Comparison of ENCODE assay signal across 5 cellular contexts in genomic region chr3:11976976-11977375, GRCh38. TPM values are rescaled to one million over a fixed set of nuclear protein-coding genes. Genes with fewer than 3 reads are reported as not detected.
"Had no signal": no experiment of that assay in that cellular context is flagged by ENCODE, and none has a peak within 500 bp of the region (broad histone marks: within the 10 kb centered on the region; RNA-seq: fewer than 3 reads in every experiment).

No MANE protein-coding gene starts in this region.

- H3K4me3 ChIP-seq: GM23338 had no signal

- H3K4me3 Mint-ChIP-seq: GM23338, H9 had no signal

- H3K27ac Mint-ChIP-seq: GM23338 had no signal

- ATAC-seq: GM23338 had no signal

- DNase-seq: H9, HCEC 1CT, IMR-90 had no signal

- H3K9me3 Mint-ChIP-seq: GM23338, H9 had no signal

RNA-seq across cellular contexts. Expression of gene SYN2, which starts 27.2 kb away (rescaled TPM):
- total RNA-seq: HT-29 had no signal
